ENCODE assay signal across 7 cellular contexts in genomic region chr6:117483645-117484016, GRCh38. TPM values are rescaled to one million over a fixed set of nuclear protein-coding genes. Genes with fewer than 3 reads are reported as not detected.
DNase-seq lines count a peak whose midpoint lies in the region; ATAC-seq and TF ChIP-seq lines count a peak whose summit lies in the region.

No MANE protein-coding gene starts in this region.

- peaks cover 2% of the 10 kb centered on the region for H3K36me3 ChIP-seq in GM06990 (ENCODE audit: control insufficient read depth, insufficient read depth, low read length)

- H3K27me3 ChIP-seq in GM06990 (replicated peaks; ENCODE audit: control insufficient read depth, insufficient read depth, low read length), result no peaks in the 10 kb centered on the region
- H3K27me3 ChIP-seq in mononuclear cell (ENCODE audit: insufficient read depth, low read length), result peaks cover 45% of the 10 kb centered on the region

- H3K9me3 ChIP-seq in mononuclear cell (ENCODE audit: low read depth, low read length), result no peaks in the 10 kb centered on the region

- no peak for TF ChIP-seq CTCF in GM06990 (IDR thresholded peaks at IDR 0.05; ENCODE audit: insufficient read depth, low read length, poor library complexity, severe bottlenecking)
- no peak for TF ChIP-seq CTCF in coronary artery (IDR thresholded peaks at IDR 0.05)

- no peak for DNase-seq in GM06990 (ENCODE audit: extremely low read depth, insufficient read length)
- DNase-seq in OCI-M1 (lab: John Stamatoyannopoulos, UW), result peak; percentile 78
- no peak for DNase-seq in coronary artery (ENCODE audit: low spot score)
- DNase-seq in NCI-H1436 treated with DMSO at 0.1 percent for 48 hours (lab: John Stamatoyannopoulos, UW), result no peak
- no peak for DNase-seq in occipital lobe (lab: John Stamatoyannopoulos, UW)

- peak; percentile 19 for ATAC-seq in HG02798 (IDR thresholded peaks at IDR 0.05; ENCODE audit: poor library complexity, unreplicated experiment)

- peak overlapping the region; percentile 85 to 86 for H3K27ac ChIP-seq in coronary artery

- H3K4me3 ChIP-seq in GM06990 (replicated peaks; ENCODE audit: low read depth, low read length) (peak overlapping the region; percentile 89), coronary artery (peak overlapping the region; percentile 72), mononuclear cell (ENCODE audit: low read length) (peak overlapping the region; percentile 47)

- H3K4me1 ChIP-seq in mononuclear cell (ENCODE audit: insufficient read depth, low read length), result peaks cover 24% of the 10 kb centered on the region

RNA-seq across cellular contexts. Expression of gene DCBLD1, which starts 1.2 kb away (rescaled TPM):
- 3.6 TPM for total RNA-seq in mononuclear cell
- total RNA-seq in occipital lobe, result 15.3 TPM

RNA-seq across cellular contexts. Expression of gene ROS1, which starts 57.9 kb away (rescaled TPM):
- not detected for total RNA-seq in mononuclear cell
- total RNA-seq in occipital lobe, result under 0.01 TPM
